In genomic region chr11:63711838-63712237, GRCh38 we compare ENCODE assay signal across 20 cellular contexts. TPM values are rescaled to one million over a fixed set of nuclear protein-coding genes. Genes with fewer than 3 reads are reported as not detected.
DNase-seq lines count a peak whose midpoint lies in the region; ATAC-seq and TF ChIP-seq lines count a peak whose summit lies in the region.
"Had no signal": no experiment of that assay in that cellular context is flagged by ENCODE, and none has a peak within 500 bp of the region (broad histone marks: within the 10 kb centered on the region; RNA-seq: fewer than 3 reads in every experiment).

No MANE protein-coding gene starts in this region.

- H3K9me2 ChIP-seq in Karpas-422 (replicated peaks; ENCODE audit: insufficient read depth, low read length), result no peaks in the 10 kb centered on the region

- peak overlapping the region; percentile 93 for H3K27ac Mint-ChIP-seq in WTC11
- H3K27ac Mint-ChIP-seq in endodermal cell, result peak overlapping the region; percentile 72
- H3K27ac Mint-ChIP-seq: CD4-positive, alpha-beta memory T cell; HFFc6 had no signal

- H3K27me3 ChIP-seq in DND-41 (ENCODE audit: insufficient read depth, low read length, poor library complexity) (no peaks in the 10 kb centered on the region), endodermal cell (ENCODE audit: control insufficient read depth, insufficient read depth, low read length, poor library complexity, severe bottlenecking) (no peaks in the 10 kb centered on the region), trophoblast cell (ENCODE audit: insufficient read depth, low read length) (no peaks in the 10 kb centered on the region), Karpas-422 (ENCODE audit: low read length) (no peaks in the 10 kb centered on the region)
- H3K27me3 ChIP-seq: BLaER1 had no signal

- H4K20me1 ChIP-seq in DND-41 (ENCODE audit: insufficient read depth, low read length), result peaks cover 51% of the 10 kb centered on the region
- no peaks in the 10 kb centered on the region for H4K20me1 ChIP-seq in Karpas-422 (ENCODE audit: insufficient read depth, low read depth, low read length)

- H3K79me2 ChIP-seq in DND-41 (ENCODE audit: insufficient read depth, low read length) (peaks cover 97% of the 10 kb centered on the region), trophoblast cell (ENCODE audit: control insufficient read depth, insufficient read depth, low read length, poor library complexity) (no peaks in the 10 kb centered on the region), Karpas-422 (ENCODE audit: low read length) (peaks cover 96% of the 10 kb centered on the region)

- H3K36me3 Mint-ChIP-seq in WTC11 (no peaks in the 10 kb centered on the region), endodermal cell (ENCODE audit: low read depth) (peaks cover 8% of the 10 kb centered on the region)

- H3K9me3 Mint-ChIP-seq in WTC11, result no peaks in the 10 kb centered on the region
- no peaks in the 10 kb centered on the region for H3K9me3 Mint-ChIP-seq in endodermal cell
- H3K9me3 Mint-ChIP-seq: CD14-positive monocyte; CD4-positive, alpha-beta memory T cell; HFFc6 had no signal

- CTCF ChIA-PET in WTC11 (lab: Charles Lee), result interaction anchor here (0.7 kb wide), 1 partner anchor 530 kb away, joined by 3 read pairs; no protein-coding TSS in a partner anchor

- H3K4me1 ChIP-seq in DND-41 (ENCODE audit: insufficient read depth, low read length), result no peaks in the 10 kb centered on the region
- no peaks in the 10 kb centered on the region for H3K4me1 ChIP-seq in endodermal cell (ENCODE audit: control insufficient read depth, insufficient read depth, low read length)
- peaks cover 2 to 3% of the 10 kb centered on the region in 2 experiments for H3K4me1 ChIP-seq in trophoblast cell (ENCODE audit: control insufficient read depth in 1 of 2, insufficient read depth in 2 of 2, low read length in 2 of 2)
- peaks cover 10% of the 10 kb centered on the region for H3K4me1 ChIP-seq in Karpas-422 (ENCODE audit: low read length)
- H3K4me1 ChIP-seq: BLaER1 had no signal

- H3K79me1 ChIP-seq in trophoblast cell (ENCODE audit: low read length), result no peaks in the 10 kb centered on the region

- peaks cover 21% of the 10 kb centered on the region for H3K36me3 ChIP-seq in DND-41 (ENCODE audit: insufficient read depth, low read length)
- H3K36me3 ChIP-seq in endodermal cell (ENCODE audit: control insufficient read depth, insufficient read depth, low read length), result peaks cover 6% of the 10 kb centered on the region
- H3K36me3 ChIP-seq in trophoblast cell (ENCODE audit: control insufficient read depth in 1 of 2, insufficient read depth in 2 of 2, low read length in 2 of 2), result no peaks in the 10 kb centered on the region
- no peaks in the 10 kb centered on the region for H3K36me3 ChIP-seq in Karpas-422 (ENCODE audit: insufficient read depth, low read length)

- H3K27me3 Mint-ChIP-seq in WTC11 (ENCODE audit: low read depth) (no peaks in the 10 kb centered on the region), endodermal cell (ENCODE audit: insufficient read depth) (no peaks in the 10 kb centered on the region)
- H3K27me3 Mint-ChIP-seq: CD4-positive, alpha-beta memory T cell had no signal

- H4K12ac ChIP-seq in trophoblast cell (ENCODE audit: low read depth, low read length), result no peak overlapping the region

- POLR2A ChIA-PET in WTC11 (lab: Charles Lee), result interaction anchor here (0.5 kb wide), 1 partner anchor 149 kb away, joined by 3 read pairs; no protein-coding TSS in a partner anchor

- H2AK5ac ChIP-seq in trophoblast cell (ENCODE audit: low read length), result no peak overlapping the region

- no peak overlapping the region for H2BK120ac ChIP-seq in trophoblast cell (ENCODE audit: insufficient read depth, low read length, poor library complexity)

- no peak overlapping the region for H3K4me2 ChIP-seq in DND-41 (ENCODE audit: insufficient read depth, low read length)
- H3K4me2 ChIP-seq in trophoblast cell (ENCODE audit: low read length), result no peak overlapping the region
- no peak overlapping the region for H3K4me2 ChIP-seq in Karpas-422 (ENCODE audit: low read depth, low read length, poor library complexity, severe bottlenecking)
- H3K4me2 ChIP-seq: BLaER1 had no signal

- H4K91ac ChIP-seq in trophoblast cell (ENCODE audit: low read depth, low read length), result no peak overlapping the region

- H3K9me3 ChIP-seq in DND-41 (ENCODE audit: insufficient read depth, low read length, severe bottlenecking), result no peaks in the 10 kb centered on the region
- no peaks in the 10 kb centered on the region for H3K9me3 ChIP-seq in endodermal cell (ENCODE audit: control insufficient read depth, low read length)
- no peaks in the 10 kb centered on the region for H3K9me3 ChIP-seq in trophoblast cell (ENCODE audit: insufficient read depth, low read depth, low read length)
- H3K9me3 ChIP-seq in Karpas-422 (ENCODE audit: low read length), result no peaks in the 10 kb centered on the region
- H3K9me3 ChIP-seq: BLaER1 had no signal

- H3K23ac ChIP-seq in trophoblast cell (ENCODE audit: low read length), result no peak overlapping the region

- H3K14ac ChIP-seq in trophoblast cell (ENCODE audit: low read length), result no peak overlapping the region

- H3K27ac ChIP-seq in DND-41 (ENCODE audit: low read length), result no peak overlapping the region
- no peak overlapping the region for H3K27ac ChIP-seq in endodermal cell (ENCODE audit: low read depth, low read length)
- no peak overlapping the region for H3K27ac ChIP-seq in trophoblast cell (ENCODE audit: low read depth, low read length)
- no peak overlapping the region for H3K27ac ChIP-seq in Karpas-422 (ENCODE audit: low read length)
- H3K27ac ChIP-seq: BLaER1 had no signal

- ATAC-seq in DND-41 (ENCODE audit: insufficient read depth, low read depth) (peak; percentile 39; the same call in 1 of the 3 replicates), WTC11 (no peak)
- ATAC-seq: HCT116 had no signal

- H3K4me1 Mint-ChIP-seq in WTC11 (peaks cover 15% of the 10 kb centered on the region), endodermal cell (peaks cover 4% of the 10 kb centered on the region)

- H3K4ac ChIP-seq in trophoblast cell (ENCODE audit: low read depth, low read length), result no peak overlapping the region

- H3K4me3 Mint-ChIP-seq in WTC11, result no peak overlapping the region
- no peak overlapping the region for H3K4me3 Mint-ChIP-seq in endodermal cell
- H3K4me3 Mint-ChIP-seq: CD14-positive monocyte; CD4-positive, alpha-beta memory T cell; HFFc6 had no signal

- no peak overlapping the region for H2BK12ac ChIP-seq in trophoblast cell (ENCODE audit: low read length)

- no peak overlapping the region for H4K8ac ChIP-seq in trophoblast cell (ENCODE audit: low read depth, low read length)

- H2AFZ ChIP-seq in DND-41 (ENCODE audit: low read depth, low read length) (no peak overlapping the region), trophoblast cell (ENCODE audit: insufficient read depth, low read length, poor library complexity) (no peak overlapping the region), Karpas-422 (ENCODE audit: low read length) (no peak overlapping the region)

- no peak overlapping the region for H3K4me3 ChIP-seq in DND-41 (ENCODE audit: low read depth in 1 of 2, low read length in 2 of 2)
- no peak overlapping the region for H3K4me3 ChIP-seq in endodermal cell (ENCODE audit: low read length)
- H3K4me3 ChIP-seq in trophoblast cell (ENCODE audit: low read depth, low read length), result no peak overlapping the region
- no peak overlapping the region for H3K4me3 ChIP-seq in Karpas-422 (ENCODE audit: low read length)
- H3K4me3 ChIP-seq: BLaER1 had no signal

- H3K18ac ChIP-seq in trophoblast cell (ENCODE audit: low read length), result no peak overlapping the region

- H2BK5ac ChIP-seq in trophoblast cell (ENCODE audit: low read depth, low read length, poor library complexity), result no peak overlapping the region

- no peak overlapping the region for H3K9ac ChIP-seq in DND-41 (ENCODE audit: low read depth, low read length)
- no peak overlapping the region for H3K9ac ChIP-seq in endodermal cell (ENCODE audit: extremely low read depth, low read length, poor library complexity, severe bottlenecking)
- no peak overlapping the region for H3K9ac ChIP-seq in trophoblast cell (ENCODE audit: low read length)
- H3K9ac ChIP-seq in Karpas-422 (ENCODE audit: low read length), result no peak overlapping the region
- H3K9ac ChIP-seq: BLaER1 had no signal

- 94 to 95% methylated on average over 6 of the region's 6 CpGs for WGBS in endodermal cell (ENCODE audit: insufficient coverage in 1 of 2, insufficient read length in 1 of 2), 2 experiments
- WGBS in trophoblast cell (ENCODE audit: extremely low coverage, insufficient coverage, insufficient read length), result no CpG with 5 or more reads among the region's 6 CpGs

- DNase-seq in DND-41 (no peak), WTC11 (ENCODE audit: low spot score) (no peak), endodermal cell (no peak), trophoblast cell (peak; percentile 75 to 94), glomerular visceral epithelial cell (ENCODE audit: extremely low spot score) (no peak), Karpas-422 (no peak), nucleus accumbens (lab: John Stamatoyannopoulos, UW) (no peak), NCI-H1417 (lab: John Stamatoyannopoulos, UW) (no peak)
- DNase-seq: 8988T; Calu3; CD4-positive, alpha-beta memory T cell; DMS79 treated with DMSO at 0.1 percent for 48 hours; EL; GOT3; H7; HFFc6; IMR-90 had no signal

- no peak for TF ChIP-seq CTCF in DND-41 (IDR thresholded peaks at IDR 0.05; ENCODE audit: borderline replicate concordance, extremely low read depth, low read length, poor library complexity, severe bottlenecking)
- TF ChIP-seq CTCF in WTC11 (IDR thresholded peaks at IDR 0.05), result no peak
- no peak for TF ChIP-seq CTCF in endodermal cell (conservative IDR thresholded peaks at IDR 0.05)

TF ChIP-seq in WTC11, 78 proteins besides CTCF, POLR2A, EP300 and RAD21 (continues in another document):
- no peak for TF ChIP-seq ZNF671 (CRISPR knock-in tag; IDR thresholded peaks at IDR 0.05)
- TF ChIP-seq NFE2L1 (CRISPR knock-in tag; IDR thresholded peaks at IDR 0.05), result no peak
- TF ChIP-seq ELF4 (CRISPR knock-in tag; IDR thresholded peaks at IDR 0.05; ENCODE audit: low read depth), result no peak

RNA-seq across cellular contexts. Expression of gene RTN3, which starts 30.5 kb away (rescaled TPM):
- total RNA-seq in WTC11 (2021) (156 to 167 TPM (median 159 TPM) in 3 replicates), endodermal cell (100 to 1,000 TPM; 128 to 160 TPM)
- 247 TPM for polyA plus RNA-seq in endodermal cell (2013, experiment 1 of 2)
- polyA plus RNA-seq in endodermal cell (2013, experiment 2 of 2), result 213 TPM
- 186 and 191 TPM in 2 replicates for polyA plus RNA-seq in trophoblast cell (2013)
- total RNA-seq in Karpas-422 (2014; rRNA removed; shearing (Covaris generic); ENCODE audit: low replicate concordance), result 89.1 and 118 TPM in 2 replicates

RNA-seq across cellular contexts. Expression of gene ATL3, which starts 40.7 kb away (rescaled TPM):
- total RNA-seq in WTC11 (2021), result 28.8 to 32.8 TPM (median 32.1 TPM) in 3 replicates
- total RNA-seq in endodermal cell, result 10 to 100 TPM; 33.8 to 38.0 TPM
- 10.3 TPM for polyA plus RNA-seq in endodermal cell (2013, experiment 1 of 2)
- polyA plus RNA-seq in endodermal cell (2013, experiment 2 of 2), result 10.8 TPM
- polyA plus RNA-seq in trophoblast cell (2013), result 17.6 and 18.0 TPM in 2 replicates
- total RNA-seq in Karpas-422 (2014; rRNA removed; shearing (Covaris generic); ENCODE audit: low replicate concordance), result 29.5 and 35.9 TPM in 2 replicates

RNA-seq across cellular contexts. Expression of gene ZFTA, which starts 56.7 kb away (rescaled TPM):
- 44.7 to 47.2 TPM (median 45.6 TPM) in 3 replicates for total RNA-seq in WTC11 (2021)
- total RNA-seq in endodermal cell, result 10 to 100 TPM; 31.9 to 38.0 TPM
- polyA plus RNA-seq in endodermal cell (2013, experiment 1 of 2), result 40.9 TPM
- 38.5 TPM for polyA plus RNA-seq in endodermal cell (2013, experiment 2 of 2)
- 15.5 and 15.8 TPM in 2 replicates for polyA plus RNA-seq in trophoblast cell (2013)
- total RNA-seq in Karpas-422 (2014; rRNA removed; shearing (Covaris generic); ENCODE audit: low replicate concordance), result 8.8 and 21.6 TPM in 2 replicates
- polyA plus RNA-seq: CD14-positive monocyte had no signal

Comparison
In these comparisons a context has a peak if more than half of its experiments do, and no peak if none do; other contexts are left out.
1. DNase-seq: peak in trophoblast cell (2 of 2); none in DND-41 (single experiment), WTC11 (single experiment), endodermal cell (single experiment), glomerular visceral epithelial cell (single experiment), Karpas-422 (single experiment), nucleus accumbens (0 of 56) and NCI-H1417 (0 of 3).